10 cellular contexts compared by ENCODE assay signal in the genomic region with DNA sequence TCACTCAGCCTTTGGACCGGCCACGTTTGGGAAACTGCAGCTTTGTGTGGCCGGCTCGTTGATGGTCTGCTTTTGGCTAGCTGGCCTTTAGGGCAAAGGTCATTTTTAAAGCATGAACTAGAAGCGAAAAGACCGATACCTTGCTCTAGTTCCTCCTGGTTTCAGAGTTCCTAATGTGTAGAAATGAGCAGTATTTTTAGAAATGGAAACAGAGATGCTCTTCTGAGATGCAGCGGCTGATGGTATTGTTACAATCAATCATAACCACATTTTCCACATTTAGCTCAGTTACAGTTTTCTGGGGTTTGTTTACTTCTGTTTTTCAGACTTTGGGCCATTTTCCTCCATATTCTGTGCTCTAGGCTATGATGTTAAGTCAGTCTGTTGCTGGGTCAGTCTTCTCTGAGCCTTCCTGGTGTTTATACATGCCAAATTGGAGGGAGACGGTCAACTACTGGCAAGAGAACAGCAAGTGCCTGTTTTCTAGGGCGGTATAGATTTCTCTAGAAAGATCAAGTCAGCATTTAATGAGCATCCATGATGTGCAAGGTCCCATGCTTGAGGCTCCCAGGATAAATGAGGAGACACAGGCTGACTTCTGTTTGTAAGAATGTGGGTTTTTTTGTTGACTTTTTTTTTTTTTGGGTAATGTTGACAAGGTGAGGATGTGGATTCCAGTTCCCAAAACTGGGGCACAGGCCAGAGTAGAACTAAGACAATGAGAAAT. TPM values are rescaled to one million over a fixed set of nuclear protein-coding genes. Genes with fewer than 3 reads are reported as not detected.
DNase-seq lines count a peak whose midpoint lies in the region; ATAC-seq and TF ChIP-seq lines count a peak whose summit lies in the region.
"Had no signal": no experiment of that assay in that cellular context is flagged by ENCODE, and none has a peak within 500 bp of the region (broad histone marks: within the 10 kb centered on the region; RNA-seq: fewer than 3 reads in every experiment).

No MANE protein-coding gene starts in this region.

- intact Hi-C loops in dorsolateral prefrontal cortex (cut with DNase I) = no loop called here

- peak; percentile 90 for ATAC-seq in GM19467 (IDR thresholded peaks at IDR 0.05; ENCODE audit: unreplicated experiment)
- ATAC-seq in HG03378 (IDR thresholded peaks at IDR 0.05; ENCODE audit: unreplicated experiment) = peak; percentile 91
- ATAC-seq in omental fat pad (ENCODE audit: low FRiP score) = no peak

- H3K27me3 ChIP-seq in dorsolateral prefrontal cortex = no peaks in the 10 kb centered on the region
- H3K27me3 ChIP-seq: cardiac muscle cell had no signal

- TF ChIP-seq CTCF in dorsolateral prefrontal cortex (IDR thresholded peaks at IDR 0.05 in 54 of 56, conservative IDR thresholded peaks at IDR 0.05 in 2 of 56; ENCODE audit: low read depth in 1 of 56, partially characterized antibody in 56 of 56) = no peak
- TF ChIP-seq CTCF in omental fat pad (IDR thresholded peaks at IDR 0.05) = no peak

- DNase-seq in dorsolateral prefrontal cortex (no peak), activated gamma-delta T cell treated with Interleukin-2 at 50 U/mL for 16 hours (no peak), medulla oblongata (ENCODE audit: extremely low spot score) (no peak), omental fat pad (ENCODE audit: low spot score) (no peak)
- DNase-seq in activated effector memory CD4-positive, alpha-beta T cell treated with Interleukin-2 at 50 U/mL for 16 hours = no peak
- DNase-seq: naive B cell had no signal

- peak overlapping the region; percentile 0 to 90 (median 76) for H3K27ac ChIP-seq in dorsolateral prefrontal cortex
- H3K27ac ChIP-seq: cardiac muscle cell had no signal

- peak overlapping the region; percentile 47; the same call in 1 of the 2 replicates for H3K4me3 ChIP-seq in GM08714 (ENCODE audit: low read length)
- peak overlapping the region in 2 of 59 donors; percentile 4 to 8 for H3K4me3 ChIP-seq in dorsolateral prefrontal cortex
- H3K4me3 ChIP-seq: cardiac muscle cell had no signal

RNA-seq across cellular contexts. Expression of gene RNF144A, which starts 28.0 kb away (rescaled TPM):
- 100 to 1,000 TPM in 23 of 120 experiments, 10 to 100 TPM in 97; 49.5 to 144 (median 83.6) TPM for total RNA-seq in dorsolateral prefrontal cortex
- total RNA-seq in omental fat pad = 10 to 100 TPM; 12.6 to 39.9 (median 16.3) TPM
